Comparison of ENCODE assay signal across 11 cellular contexts in the genomic region with DNA sequence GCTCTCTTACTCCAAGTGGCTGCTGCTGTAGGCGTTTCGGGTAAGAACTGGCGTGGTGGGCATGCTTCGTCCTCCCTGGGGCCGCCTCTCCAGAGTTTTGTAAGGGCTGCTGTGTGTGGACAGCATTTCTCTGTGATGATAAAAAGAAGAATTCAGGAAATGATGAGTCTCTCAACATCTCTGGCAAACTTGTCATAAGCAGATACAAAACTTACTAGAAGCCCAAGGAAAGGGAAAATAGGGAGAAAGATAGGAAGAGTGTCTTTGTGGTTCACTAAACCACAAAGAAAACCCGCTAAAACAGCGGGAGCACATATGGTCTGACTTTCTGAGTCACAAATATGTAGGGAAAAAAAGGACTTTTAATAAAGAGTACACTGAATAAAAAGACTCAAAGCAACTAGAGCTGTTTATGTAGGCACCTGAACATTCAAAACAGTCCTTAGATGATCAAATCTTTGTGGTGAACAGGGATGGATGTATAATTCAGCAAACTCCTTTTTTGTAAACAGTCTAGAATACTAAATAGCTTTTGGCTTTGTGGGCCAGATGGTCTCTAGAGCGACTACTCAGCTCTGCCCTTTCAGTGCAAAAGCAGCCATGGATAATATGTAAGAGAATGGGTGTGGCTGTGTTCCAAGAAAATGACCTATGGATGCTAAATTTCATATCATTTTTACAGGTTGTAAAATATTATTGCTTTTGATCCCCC.
DNase-seq lines count a peak whose midpoint lies in the region; ATAC-seq and TF ChIP-seq lines count a peak whose summit lies in the region.
"Had no signal": no experiment of that assay in that cellular context is flagged by ENCODE, and none has a peak within 500 bp of the region (broad histone marks: within the 10 kb centered on the region; RNA-seq: fewer than 3 reads in every experiment).

No MANE protein-coding gene starts in this region.

- H3K27ac ChIP-seq in H9 (ENCODE audit: insufficient read length, low read depth, low read length) (no peak overlapping the region), layer of hippocampus (ENCODE audit: low read depth, low read length) (peak overlapping the region; percentile 74)

- no peak overlapping the region for H2BK15ac ChIP-seq in H9 (ENCODE audit: low read depth, low read length)

- no peak overlapping the region for H2AFZ ChIP-seq in H9 (ENCODE audit: low read length)

- no peak overlapping the region for H3K4me3 Mint-ChIP-seq in H9
- no peak overlapping the region for H3K4me3 Mint-ChIP-seq in activated naive CD4-positive, alpha-beta T cell treated with anti-CD3 and anti-CD28 coated beads for 36 hours
- H3K4me3 Mint-ChIP-seq: stimulated activated naive B cell treated with anti-CD40 and anti-IgM and Interleukin-4, amounts not matched to agents 10 μg/mL and 1 μg/mL and 100 μg/mL, for 72 hours had no signal

- no peak for TF ChIP-seq CTCF in H9 (conservative IDR thresholded peaks at IDR 0.05)

- H4K8ac ChIP-seq in H9 (replicated peaks; ENCODE audit: insufficient read length, low read depth, low read length), result no peak overlapping the region

- H3K9me3 ChIP-seq in H9 (ENCODE audit: control insufficient read depth, low read depth, low read length), result no peaks in the 10 kb centered on the region
- H3K9me3 ChIP-seq: right atrium auricular region had no signal

- DNase-seq in ACHN (peak; percentile 12), H9 (no peak), astrocyte of the hippocampus (ENCODE audit: low read depth, low spot score) (peak; percentile 40), GM19238 (ENCODE audit: insufficient read length, low spot score) (no peak), ureter (ENCODE audit: low spot score) (no peak)
- no peak for DNase-seq in activated naive CD4-positive, alpha-beta T cell treated with anti-CD3 and anti-CD28 coated beads for 36 hours
- DNase-seq: NCI-H526 treated with DMSO at 0.1 percent for 48 hours; stimulated activated naive B cell treated with anti-CD40 and anti-IgM and Interleukin-4, amounts not matched to agents 10 μg/mL and 1 μg/mL and 100 μg/mL, for 72 hours had no signal

- H4K91ac ChIP-seq in H9 (ENCODE audit: insufficient read length, low read depth, low read length), result no peak overlapping the region

- H2BK120ac ChIP-seq in H9 (ENCODE audit: low read depth, low read length, poor library complexity, severe bottlenecking), result no peak overlapping the region

- H3K36me3 Mint-ChIP-seq in H9 (ENCODE audit: insufficient read depth in 1 of 3, low read depth in 3 of 3), result peaks cover 8 to 25% (median 12%) of the 10 kb centered on the region in 3 experiments; a peak in 6 of 7 replicates
- H3K36me3 Mint-ChIP-seq in activated naive CD4-positive, alpha-beta T cell treated with anti-CD3 and anti-CD28 coated beads for 36 hours (ENCODE audit: low read depth), result peaks cover 50% of the 10 kb centered on the region
- H3K36me3 Mint-ChIP-seq: stimulated activated naive B cell treated with anti-CD40 and anti-IgM and Interleukin-4, amounts not matched to agents 10 μg/mL and 1 μg/mL and 100 μg/mL, for 72 hours had no signal

- H2BK12ac ChIP-seq in H9 (ENCODE audit: insufficient read length, low read depth, low read length), result no peak overlapping the region

- no peaks in the 10 kb centered on the region for H3K23me2 ChIP-seq in H9 (ENCODE audit: insufficient read length, low read depth, low read length, poor library complexity, severe bottlenecking)

- intact Hi-C loops in activated naive CD4-positive, alpha-beta T cell treated with anti-CD3 and anti-CD28 coated beads for 36 hours (cut with micrococcal nuclease), result no loop called here

- no peak for ATAC-seq in HG03039 (IDR thresholded peaks at IDR 0.05; ENCODE audit: unreplicated experiment)
- ATAC-seq: stimulated activated naive B cell treated with anti-CD40 and anti-IgM and Interleukin-4, amounts not matched to agents 10 μg/mL and 1 μg/mL and 100 μg/mL, for 72 hours had no signal

- H3K14ac ChIP-seq in H9 (ENCODE audit: insufficient read depth, low read length), result no peak overlapping the region

- H3K27me3 ChIP-seq in H9 (ENCODE audit: insufficient read depth, low read length) (no peaks in the 10 kb centered on the region), layer of hippocampus (ENCODE audit: control insufficient read depth, insufficient read depth, low read length) (no peaks in the 10 kb centered on the region)
- H3K27me3 ChIP-seq: right atrium auricular region had no signal

- H3K4me1 ChIP-seq in H9 (ENCODE audit: insufficient read depth, low read length), result peaks cover 3% of the 10 kb centered on the region; the same call in 1 of the 2 replicates

- no peak overlapping the region for H3K4me2 ChIP-seq in H9 (ENCODE audit: insufficient read depth, insufficient read length, low read length)

- H3K79me2 ChIP-seq in H9 (ENCODE audit: insufficient read depth, low read length), result no peaks in the 10 kb centered on the region

- H3T11ph ChIP-seq in H9 (ENCODE audit: low read length), result no peak overlapping the region

- no peaks in the 10 kb centered on the region for H4K20me1 ChIP-seq in H9 (ENCODE audit: control insufficient read depth, insufficient read depth, insufficient read length)

- peaks cover 31 to 34% of the 10 kb centered on the region in 2 experiments for H3K4me1 Mint-ChIP-seq in H9
- peaks cover 16% of the 10 kb centered on the region for H3K4me1 Mint-ChIP-seq in activated naive CD4-positive, alpha-beta T cell treated with anti-CD3 and anti-CD28 coated beads for 36 hours (ENCODE audit: low read depth)
- H3K4me1 Mint-ChIP-seq: stimulated activated naive B cell treated with anti-CD40 and anti-IgM and Interleukin-4, amounts not matched to agents 10 μg/mL and 1 μg/mL and 100 μg/mL, for 72 hours had no signal

- no peaks in the 10 kb centered on the region for H3K79me1 ChIP-seq in H9 (ENCODE audit: insufficient read depth, low read depth, low read length, poor library complexity, severe bottlenecking)

- no peak overlapping the region for H2BK5ac ChIP-seq in H9 (ENCODE audit: insufficient read length, low read length)

- no peak overlapping the region for H2AK5ac ChIP-seq in H9 (ENCODE audit: insufficient read length, low read length)

- no peak overlapping the region for H3K9ac ChIP-seq in H9 (ENCODE audit: extremely low read depth, insufficient read length, low read length)

- H3K9me3 Mint-ChIP-seq in H9, result no peaks in the 10 kb centered on the region
- no peaks in the 10 kb centered on the region for H3K9me3 Mint-ChIP-seq in activated naive CD4-positive, alpha-beta T cell treated with anti-CD3 and anti-CD28 coated beads for 36 hours
- H3K9me3 Mint-ChIP-seq: stimulated activated naive B cell treated with anti-CD40 and anti-IgM and Interleukin-4, amounts not matched to agents 10 μg/mL and 1 μg/mL and 100 μg/mL, for 72 hours had no signal

- H3K18ac ChIP-seq in H9 (ENCODE audit: insufficient read length, low read depth, low read length), result no peak overlapping the region

- WGBS in H9 (ENCODE audit: extremely low coverage, insufficient read length, low lambda C conversion rate), result no CpG with 5 or more reads among the region's 8 CpGs

- no peak overlapping the region for H3K56ac ChIP-seq in H9 (ENCODE audit: insufficient read length, low read depth, low read length)

- no peak overlapping the region for H4K5ac ChIP-seq in H9 (ENCODE audit: insufficient read length, low read depth, low read length)

- in situ Hi-C loops in ACHN (cut with HindIII; ENCODE audit: low pct_ligation_motif_present, low pct_unique_long_range_greater_than_20kb, low sequenced_read_pairs), result no loop called here

- CTCF ChIA-PET in activated naive CD4-positive, alpha-beta T cell treated with anti-CD3 and anti-CD28 coated beads for 36 hours (lab: Charles Lee), result interaction anchor here (0.6 to 1.4 kb wide), 6 partner anchors 27 to 179 kb away, joined by 3 to 4 read pairs (median 4); no protein-coding TSS in a partner anchor

- H2BK20ac ChIP-seq in H9 (ENCODE audit: low read depth, low read length, poor library complexity, severe bottlenecking), result no peak overlapping the region

- H3K4ac ChIP-seq in H9 (ENCODE audit: low read depth, low read length), result no peak overlapping the region

- no peak overlapping the region for H3K23ac ChIP-seq in H9 (ENCODE audit: insufficient read length, low read depth, low read length)

- H3K27me3 Mint-ChIP-seq in H9 (ENCODE audit: low read depth), result no peaks in the 10 kb centered on the region
- no peaks in the 10 kb centered on the region for H3K27me3 Mint-ChIP-seq in activated naive CD4-positive, alpha-beta T cell treated with anti-CD3 and anti-CD28 coated beads for 36 hours (ENCODE audit: low read depth)
- H3K27me3 Mint-ChIP-seq: stimulated activated naive B cell treated with anti-CD40 and anti-IgM and Interleukin-4, amounts not matched to agents 10 μg/mL and 1 μg/mL and 100 μg/mL, for 72 hours had no signal

- H3K27ac Mint-ChIP-seq in H9, result peak overlapping the region in 2 of 3 experiments; percentile 3 to 38; a peak in 2 of 7 replicates
- H3K27ac Mint-ChIP-seq in activated naive CD4-positive, alpha-beta T cell treated with anti-CD3 and anti-CD28 coated beads for 36 hours, result no peak overlapping the region
- H3K27ac Mint-ChIP-seq: stimulated activated naive B cell treated with anti-CD40 and anti-IgM and Interleukin-4, amounts not matched to agents 10 μg/mL and 1 μg/mL and 100 μg/mL, for 72 hours had no signal

Comparison
In these comparisons a context has a peak if more than half of its experiments do, and no peak if none do; other contexts are left out.
1. DNase-seq: peak in ACHN (single experiment) and astrocyte of the hippocampus (single experiment); none in H9 (single experiment), GM19238 (single experiment), activated naive CD4-positive, alpha-beta T cell treated with anti-CD3 and anti-CD28 coated beads for 36 hours (single experiment) and ureter (single experiment).